In genomic region chr15:46815765-46816164, GRCh38 we compare ENCODE assay signal across 13 cellular contexts.
A peak's percentile ranks its signal among the peaks of the same experiment; 100 is the strongest.
DNase-seq lines count a peak whose midpoint lies in the region; ATAC-seq and TF ChIP-seq lines count a peak whose summit lies in the region.
"Had no signal": no experiment of that assay in that cellular context is flagged by ENCODE, and none has a peak within 500 bp of the region (broad histone marks: within the 10 kb centered on the region; RNA-seq: fewer than 3 reads in every experiment).

No MANE protein-coding gene starts in this region.

- no peaks in the 10 kb centered on the region for H3K36me3 Mint-ChIP-seq in T-helper 17 cell (ENCODE audit: low read depth)
- no peaks in the 10 kb centered on the region for H3K36me3 Mint-ChIP-seq in HFFc6 (ENCODE audit: low read depth)
- no peaks in the 10 kb centered on the region for H3K36me3 Mint-ChIP-seq in stimulated activated effector memory CD8-positive, alpha-beta T cell treated with anti-CD3 and anti-CD28 coated beads, Interleukin-12 subunit alpha, Interleukin-12 subunit beta, amount 100 ng/mL, for 72 hours
- H3K36me3 Mint-ChIP-seq: naive thymus-derived CD8-positive, alpha-beta T cell had no signal

- DNase-seq in DMS53 treated with DMSO at 0.1 percent for 48 hours (lab: John Stamatoyannopoulos, UW; ENCODE audit: unreplicated experiment) (peak; percentile 16), NCI-H1105 treated with DMSO at 0.1 percent for 48 hours (lab: John Stamatoyannopoulos, UW) (peak; percentile 63), NCI-H748 (lab: John Stamatoyannopoulos, UW; ENCODE audit: unreplicated experiment) (peak; percentile 90), right cardiac atrium (peak in 2 of 3 donors; percentile 18 to 31), T-helper 17 cell (no peak), HFFc6 (no peak), SIG-M5 treated with dmso at 0.1 percent for 504 hours (lab: John Stamatoyannopoulos, UW; ENCODE audit: unreplicated experiment) (no peak)
- DNase-seq in stimulated activated effector memory CD8-positive, alpha-beta T cell treated with anti-CD3 and anti-CD28 coated beads, Interleukin-12 subunit alpha, Interleukin-12 subunit beta, amount 100 ng/mL, for 72 hours (ENCODE audit: low spot score in 2 of 2) = no peak
- DNase-seq: amniotic stem cell; Karpas-422; lower lobe of right lung; naive thymus-derived CD8-positive, alpha-beta T cell; T-helper 1 cell had no signal

- no peaks in the 10 kb centered on the region for H3K4me1 ChIP-seq in right cardiac atrium (ENCODE audit: control insufficient read depth, insufficient read depth, low read length)
- H3K4me1 ChIP-seq: lower lobe of right lung had no signal

- ATAC-seq in right cardiac atrium = no peak
- no peak for ATAC-seq in T-helper 17 cell
- ATAC-seq in stimulated activated effector memory CD8-positive, alpha-beta T cell treated with anti-CD3 and anti-CD28 coated beads, Interleukin-12 subunit alpha, Interleukin-12 subunit beta, amount 100 ng/mL, for 72 hours = no peak
- ATAC-seq: lower lobe of right lung; naive thymus-derived CD8-positive, alpha-beta T cell had no signal

- no peaks in the 10 kb centered on the region for H3K27me3 Mint-ChIP-seq in T-helper 17 cell
- no peaks in the 10 kb centered on the region for H3K27me3 Mint-ChIP-seq in HFFc6 (ENCODE audit: insufficient read depth)
- H3K27me3 Mint-ChIP-seq: naive thymus-derived CD8-positive, alpha-beta T cell had no signal

- H3K4me3 Mint-ChIP-seq in T-helper 17 cell (no peak overlapping the region), HFFc6 (no peak overlapping the region)
- H3K4me3 Mint-ChIP-seq in stimulated activated effector memory CD8-positive, alpha-beta T cell treated with anti-CD3 and anti-CD28 coated beads, Interleukin-12 subunit alpha, Interleukin-12 subunit beta, amount 100 ng/mL, for 72 hours = no peak overlapping the region
- H3K4me3 Mint-ChIP-seq: naive thymus-derived CD8-positive, alpha-beta T cell had no signal

- no peak for TF ChIP-seq CTCF in HFFc6 (IDR thresholded peaks at IDR 0.05)

- H3K9me3 Mint-ChIP-seq in HFFc6 = peaks cover 42% of the 10 kb centered on the region
- H3K9me3 Mint-ChIP-seq in stimulated activated effector memory CD8-positive, alpha-beta T cell treated with anti-CD3 and anti-CD28 coated beads, Interleukin-12 subunit alpha, Interleukin-12 subunit beta, amount 100 ng/mL, for 72 hours = peaks cover 12% of the 10 kb centered on the region

- H3K4me1 Mint-ChIP-seq in T-helper 17 cell (no peaks in the 10 kb centered on the region), HFFc6 (ENCODE audit: low read depth) (no peaks in the 10 kb centered on the region)
- H3K4me1 Mint-ChIP-seq in stimulated activated effector memory CD8-positive, alpha-beta T cell treated with anti-CD3 and anti-CD28 coated beads, Interleukin-12 subunit alpha, Interleukin-12 subunit beta, amount 100 ng/mL, for 72 hours = no peaks in the 10 kb centered on the region
- H3K4me1 Mint-ChIP-seq: naive thymus-derived CD8-positive, alpha-beta T cell had no signal

- no peaks in the 10 kb centered on the region for H3K9me3 ChIP-seq in right cardiac atrium (ENCODE audit: control insufficient read depth, low read length)
- H3K9me3 ChIP-seq in T-helper 17 cell (ENCODE audit: control insufficient read depth, low read length, poor library complexity, severe bottlenecking) = no peaks in the 10 kb centered on the region
- H3K9me3 ChIP-seq: lower lobe of right lung had no signal

- 79% methylated on average over 1 of the region's 1 CpG for WGBS in right cardiac atrium

- H3K27me3 ChIP-seq in right cardiac atrium (ENCODE audit: control insufficient read depth, insufficient read depth) = no peaks in the 10 kb centered on the region

- no peak overlapping the region for H3K27ac ChIP-seq in right cardiac atrium (ENCODE audit: low read length)
- H3K27ac ChIP-seq: lower lobe of right lung had no signal

- no peak overlapping the region for H3K27ac Mint-ChIP-seq in T-helper 17 cell
- no peak overlapping the region for H3K27ac Mint-ChIP-seq in HFFc6
- H3K27ac Mint-ChIP-seq in stimulated activated effector memory CD8-positive, alpha-beta T cell treated with anti-CD3 and anti-CD28 coated beads, Interleukin-12 subunit alpha, Interleukin-12 subunit beta, amount 100 ng/mL, for 72 hours = no peak overlapping the region
- H3K27ac Mint-ChIP-seq: naive thymus-derived CD8-positive, alpha-beta T cell had no signal

- intact Hi-C loops in right cardiac atrium (cut with DNase I) = no loop called here

- H3K4me3 ChIP-seq in right cardiac atrium (ENCODE audit: low read length) = no peak overlapping the region
- H3K4me3 ChIP-seq: lower lobe of right lung had no signal

Comparison
In these comparisons a context has a peak if more than half of its experiments do, and no peak if none do; other contexts are left out.
1. DNase-seq: peak in DMS53 treated with DMSO at 0.1 percent for 48 hours (single experiment), NCI-H1105 treated with DMSO at 0.1 percent for 48 hours (single experiment), NCI-H748 (single experiment) and right cardiac atrium (2 of 3); none in T-helper 17 cell (0 of 3), HFFc6 (single experiment), stimulated activated effector memory CD8-positive, alpha-beta T cell treated with anti-CD3 and anti-CD28 coated beads, Interleukin-12 subunit alpha, Interleukin-12 subunit beta, amount 100 ng/mL, for 72 hours (0 of 2) and SIG-M5 treated with dmso at 0.1 percent for 504 hours (single experiment).